Comparison of ENCODE assay signal across 1 cellular context in genomic region chr4:17436047-17436749, GRCh38.
TF ChIP-seq lines count a peak whose summit lies in the region.
"Not testable (repeated sequence)": the region's sequence is repeated elsewhere in the genome, so short reads cannot be mapped to it uniquely, and the experiment has no call there.

No MANE protein-coding gene starts in this region.

TF ChIP-seq in K562, 482 proteins besides CTCF, POLR2A, EP300 and RAD21:
- not testable (repeated sequence) for TF ChIP-seq PBX2 (CRISPR knock-in tag; IDR thresholded peaks at IDR 0.05; ENCODE audit: low read depth)
- TF ChIP-seq PBX2 (tag; conservative IDR thresholded peaks at IDR 0.05; ENCODE audit: low read depth) (peak; percentile 37; the same call in 1 of the 2 replicates), NFYB (IDR thresholded peaks at IDR 0.05; ENCODE audit: extremely low read depth, insufficient read length) (peak; percentile 60), PKNOX1 (IDR thresholded peaks at IDR 0.05) (peak; percentile 80), MEIS2 (IDR thresholded peaks at IDR 0.05; ENCODE audit: partially characterized antibody) (peak; percentile 49)
